Comparison of ENCODE assay signal across 13 cellular contexts in genomic region chr5:157778121-157778805, GRCh38. TPM values are rescaled to one million over a fixed set of nuclear protein-coding genes. Genes with fewer than 3 reads are reported as not detected.
DNase-seq lines count a peak whose midpoint lies in the region; ATAC-seq and TF ChIP-seq lines count a peak whose summit lies in the region.
"Had no signal": no experiment of that assay in that cellular context is flagged by ENCODE, and none has a peak within 500 bp of the region (broad histone marks: within the 10 kb centered on the region; RNA-seq: fewer than 3 reads in every experiment).

No MANE protein-coding gene starts in this region.

- H3K4me2 ChIP-seq in hepatocyte, result no peak overlapping the region

- intact Hi-C loops in head of caudate nucleus (cut with DNase I), result no loop called here

- no peak overlapping the region for H3K27ac ChIP-seq in hepatocyte

- H3K4me1 ChIP-seq in hepatocyte (ENCODE audit: insufficient read depth), result no peaks in the 10 kb centered on the region

- peak; percentile 48 for DNase-seq in COLO829 (ENCODE audit: low spot score)
- DNase-seq in M059J (ENCODE audit: low read depth), result peak; percentile 75
- peak; percentile 54 for DNase-seq in SK-MEL-5 (ENCODE audit: low read depth, low spot score)
- peak; percentile 19 for DNase-seq in hepatocyte (ENCODE audit: low spot score)
- no peak for DNase-seq in head of caudate nucleus
- no peak for DNase-seq in activated CD4-positive, alpha-beta T cell treated with anti-CD3 and anti-CD28 coated beads for 1 hour
- DNase-seq: activated naive CD8-positive, alpha-beta T cell treated with anti-CD3 and anti-CD28 coated beads, Interleukin-2, amount 10 ng/mL, durations not matched to agents 7 days and 5 days; CD8-positive, alpha-beta memory T cell; KG1; retina had no signal

- in situ Hi-C loops in SK-MEL-5 (cut with HindIII; ENCODE audit: low pct_unique_long_range_greater_than_20kb, low sequenced_read_pairs), result no loop called here

- ATAC-seq in GM21528 (IDR thresholded peaks at IDR 0.05; ENCODE audit: low FRiP score, unreplicated experiment) (no peak), GM18511 (IDR thresholded peaks at IDR 0.05; ENCODE audit: unreplicated experiment) (no peak)

- H3K27me3 ChIP-seq in hepatocyte, result no peaks in the 10 kb centered on the region

- no peaks in the 10 kb centered on the region for H4K20me1 ChIP-seq in hepatocyte (ENCODE audit: insufficient read depth, poor library complexity, severe bottlenecking)

- no peaks in the 10 kb centered on the region for H3K36me3 ChIP-seq in hepatocyte (replicated peaks; ENCODE audit: insufficient read depth, low read depth)

- no peak for TF ChIP-seq CTCF in hepatocyte (IDR thresholded peaks at IDR 0.05; ENCODE audit: poor library complexity)

- no peaks in the 10 kb centered on the region for H3K79me2 ChIP-seq in hepatocyte

- 58% methylated on average over 8 of the region's 8 CpGs for WGBS in hepatocyte (ENCODE audit: low lambda C conversion rate, missing lambda C conversion rate)

- no peaks in the 10 kb centered on the region for H3K9me2 ChIP-seq in hepatocyte (replicated peaks; ENCODE audit: insufficient read depth)

- H3K9me3 ChIP-seq in hepatocyte (ENCODE audit: low read depth), result no peaks in the 10 kb centered on the region

- no peak overlapping the region for H2AFZ ChIP-seq in hepatocyte

- H3K4me3 ChIP-seq in hepatocyte, result no peak overlapping the region
- H3K4me3 ChIP-seq: lung had no signal

RNA-seq across cellular contexts. Expression of gene LSM11, which starts 34.8 kb away (rescaled TPM):
- 3.0 and 5.1 TPM in 2 replicates for total RNA-seq in M059J (2014; rRNA removed; shearing (Covaris generic))
- total RNA-seq in SK-MEL-5 (2014; rRNA removed; shearing (Covaris generic)), result 2.2 and 2.5 TPM in 2 replicates
- 1.4 and 1.6 TPM in 2 replicates for polyA plus RNA-seq in SK-MEL-5 (2015; cell fraction: cytosol; rRNA removed)
- polyA plus RNA-seq in SK-MEL-5 (2015; cell fraction: nucleus; rRNA removed), result 5.3 and 7.6 TPM in 2 replicates
- total RNA-seq in hepatocyte, result 4.7 and 6.4 TPM in 2 replicates
- polyA plus RNA-seq in hepatocyte, result 1.3 and 2.1 TPM in 2 replicates

RNA-seq across cellular contexts. Expression of gene THG1L, which starts 47.0 kb away (rescaled TPM):
- 6.1 and 14.4 TPM in 2 replicates for total RNA-seq in M059J (2014; rRNA removed; shearing (Covaris generic))
- total RNA-seq in SK-MEL-5 (2014; rRNA removed; shearing (Covaris generic)), result 20.8 and 22.5 TPM in 2 replicates
- 7.2 and 11.8 TPM in 2 replicates for polyA plus RNA-seq in SK-MEL-5 (2015; cell fraction: cytosol; rRNA removed)
- polyA plus RNA-seq in SK-MEL-5 (2015; cell fraction: nucleus; rRNA removed), result 7.4 and 8.8 TPM in 2 replicates
- total RNA-seq in hepatocyte, result 10.2 and 16.2 TPM in 2 replicates
- 7.5 and 8.8 TPM in 2 replicates for polyA plus RNA-seq in hepatocyte

Comparison
In these comparisons a context has a peak if more than half of its experiments do, and no peak if none do; other contexts are left out.
1. DNase-seq: peak in COLO829 (single experiment), M059J (single experiment), SK-MEL-5 (single experiment) and hepatocyte (single experiment); none in head of caudate nucleus (0 of 42) and activated CD4-positive, alpha-beta T cell treated with anti-CD3 and anti-CD28 coated beads for 1 hour (single experiment).